Comparison of ENCODE assay signal across 35 cellular contexts in genomic region chr12:110880651-110881050, GRCh38. TPM values are rescaled to one million over a fixed set of nuclear protein-coding genes. Genes with fewer than 3 reads are reported as not detected.
"Had no signal": no experiment of that assay in that cellular context is flagged by ENCODE, and none has a peak within 500 bp of the region (broad histone marks: within the 10 kb centered on the region; RNA-seq: fewer than 3 reads in every experiment).

No MANE protein-coding gene starts in this region.

- H3K4me3 Mint-ChIP-seq: naive B cell; naive thymus-derived CD8-positive, alpha-beta T cell; natural killer cell treated with Interleukin-12 subunit alpha and Interleukin-12 subunit beta and Interleukin-15 and Interleukin-18, amount 100 ng/mL, for 72 hours; nephron progenitor cell; neural crest cell; stimulated activated memory B cell treated with anti-CD40 and anti-IgM and Interleukin-4, amounts not matched to agents 10 μg/mL and 1 μg/mL and 100 μg/mL, for 72 hours; type B pancreatic cell had no signal

- DNase-seq: naive B cell; naive thymus-derived CD8-positive, alpha-beta T cell; nephron progenitor cell; nucleus accumbens; ovary; psoas muscle; right cardiac atrium; spleen; stimulated activated CD4-positive, alpha-beta T cell treated with anti-CD3 and anti-CD28 coated beads, Interleukin-12 subunit alpha, Interleukin-12 subunit beta, amount 100 ng/mL, for 4 hours; stimulated activated CD4-positive, alpha-beta T cell treated with anti-CD3 and anti-CD28 coated beads, Interleukin-1b, Interleukin-23, amount 100 ng/mL, for 48 hours; stimulated activated CD4-positive, alpha-beta T cell treated with anti-CD3 and anti-CD28 coated beads, Interleukin-4, amount 100 ng/mL, for 1 hour; stimulated activated CD4-positive, alpha-beta T cell treated with anti-CD3 and anti-CD28 coated beads, Interleukin-4, amount 100 ng/mL, for 4 hours; stimulated activated CD8-positive, alpha-beta memory T cell treated with anti-CD3 and anti-CD28 coated beads, Interleukin-4, amount 100 ng/mL, for 48 hours; stimulated activated naive CD4-positive, alpha-beta T cell; stimulated activated naive CD8-positive, alpha-beta T cell treated with anti-CD3 and anti-CD28 coated beads, Interleukin-15, Interleukin-2, amounts not matched to agents 100 U/mL and 50 U/mL, for 24 hours; substantia nigra; testis; tibial artery; transverse colon; upper lobe of right lung had no signal

- ATAC-seq: naive thymus-derived CD8-positive, alpha-beta T cell; natural killer cell treated with Interleukin-12 subunit alpha and Interleukin-12 subunit beta and Interleukin-15 and Interleukin-18, amount 100 ng/mL, for 72 hours; psoas muscle; right cardiac atrium; sciatic nerve; stimulated activated memory B cell treated with anti-CD40 and anti-IgM and Interleukin-4, amounts not matched to agents 10 μg/mL and 1 μg/mL and 100 μg/mL, for 72 hours; stimulated activated naive CD8-positive, alpha-beta T cell treated with anti-CD3 and anti-CD28 coated beads, Interleukin-15, Interleukin-2, amounts not matched to agents 100 U/mL and 50 U/mL, for 24 hours; upper lobe of right lung had no signal

- H3K9me3 ChIP-seq: neutrophil, ovary, psoas muscle, spleen, suprapubic skin, testis, tibial artery, transverse colon, upper lobe of right lung, vagina had no signal

- H3K27ac Mint-ChIP-seq: natural killer cell treated with Interleukin-12 subunit alpha and Interleukin-12 subunit beta and Interleukin-15 and Interleukin-18, amount 100 ng/mL, for 72 hours; nephron progenitor cell; progenitor cell of endocrine pancreas; stimulated activated memory B cell treated with anti-CD40 and anti-IgM and Interleukin-4, amounts not matched to agents 10 μg/mL and 1 μg/mL and 100 μg/mL, for 72 hours; type B pancreatic cell had no signal

- H2AFZ ChIP-seq: parathyroid adenoma had no signal

- H3K4me2 ChIP-seq: smooth muscle cell had no signal

- H3K27ac ChIP-seq: neutrophil, ovary, parathyroid adenoma, psoas muscle, skin epidermis, spleen, suprapubic skin, testis, tibial artery, transverse colon, upper lobe of right lung, vagina had no signal

- H3K4me3 ChIP-seq: ovary, psoas muscle, skin epidermis, smooth muscle cell, spleen, suprapubic skin, testis, tibial artery, transverse colon, upper lobe of right lung, vagina had no signal

- H3K4me1 Mint-ChIP-seq: naive B cell; naive thymus-derived CD8-positive, alpha-beta T cell; stimulated activated memory B cell treated with anti-CD40 and anti-IgM and Interleukin-4, amounts not matched to agents 10 μg/mL and 1 μg/mL and 100 μg/mL, for 72 hours had no signal

- H3K9me3 Mint-ChIP-seq: type B pancreatic cell had no signal

- H3K36me3 Mint-ChIP-seq: naive B cell; naive thymus-derived CD8-positive, alpha-beta T cell; natural killer cell treated with Interleukin-12 subunit alpha and Interleukin-12 subunit beta and Interleukin-15 and Interleukin-18, amount 100 ng/mL, for 72 hours; stimulated activated memory B cell treated with anti-CD40 and anti-IgM and Interleukin-4, amounts not matched to agents 10 μg/mL and 1 μg/mL and 100 μg/mL, for 72 hours; type B pancreatic cell had no signal

- H3K4me1 ChIP-seq: parathyroid adenoma, spleen, testis, transverse colon, upper lobe of right lung, vagina had no signal

- H3K9ac ChIP-seq: parathyroid adenoma had no signal

- H3K36me3 ChIP-seq: neutrophil, ovary, spleen, suprapubic skin, tibial artery, transverse colon, upper lobe of right lung, vagina had no signal

- H3K27me3 Mint-ChIP-seq: type B pancreatic cell had no signal

- H3K27me3 ChIP-seq: neutrophil, ovary, suprapubic skin, testis, tibial artery, transverse colon, upper lobe of right lung, vagina had no signal

- H3K79me2 ChIP-seq: parathyroid adenoma had no signal

RNA-seq across cellular contexts. Expression of gene CCDC63, which starts 33.9 kb away (rescaled TPM):
- total RNA-seq: naive thymus-derived CD8-positive, alpha-beta T cell; natural killer cell treated with Interleukin-12 subunit alpha and Interleukin-12 subunit beta and Interleukin-15 and Interleukin-18, amount 100 ng/mL, for 72 hours; neural crest cell; omental fat pad; ovary; progenitor cell of endocrine pancreas; psoas muscle; renal cortical epithelial cell; right cardiac atrium; sciatic nerve; smooth muscle cell; spleen; suprapubic skin; transverse colon; upper lobe of right lung; urinary bladder; vagina had no signal
- polyA plus RNA-seq: naive thymus-derived CD8-positive, alpha-beta T cell; ovary; psoas muscle; right cardiac atrium; smooth muscle cell; spleen; urinary bladder had no signal

RNA-seq across cellular contexts. Expression of gene MYL2, which starts 39.7 kb away (rescaled TPM):
- total RNA-seq: naive thymus-derived CD8-positive, alpha-beta T cell; natural killer cell treated with Interleukin-12 subunit alpha and Interleukin-12 subunit beta and Interleukin-15 and Interleukin-18, amount 100 ng/mL, for 72 hours; neural crest cell; omental fat pad; progenitor cell of endocrine pancreas; renal cortical epithelial cell; sciatic nerve; smooth muscle cell; spleen; suprapubic skin; upper lobe of right lung; vagina had no signal
- polyA plus RNA-seq: naive thymus-derived CD8-positive, alpha-beta T cell; smooth muscle cell; urinary bladder had no signal
